In genomic region chr6:114007451-114007953, GRCh38 we compare ENCODE assay signal across 9 cellular contexts. TPM values are rescaled to one million over a fixed set of nuclear protein-coding genes. Genes with fewer than 3 reads are reported as not detected.
DNase-seq lines count a peak whose midpoint lies in the region; ATAC-seq and TF ChIP-seq lines count a peak whose summit lies in the region.
"Had no signal": no experiment of that assay in that cellular context is flagged by ENCODE, and none has a peak within 500 bp of the region (broad histone marks: within the 10 kb centered on the region; RNA-seq: fewer than 3 reads in every experiment).

No MANE protein-coding gene starts in this region.

- H3K9ac ChIP-seq in mesendoderm (ENCODE audit: low read length): peak overlapping the region; percentile 44

- H4K8ac ChIP-seq in mesendoderm (ENCODE audit: low read depth, low read length): peak overlapping the region; percentile 5

- peak overlapping the region; percentile 89 for H3K56ac ChIP-seq in mesendoderm (ENCODE audit: low read length)

- DNase-seq in T-helper 17 cell (no peak), mesendoderm (peak; percentile 58), GM13977 (ENCODE audit: low spot score) (no peak), left cardiac atrium (no peak)
- DNase-seq: thyroid gland had no signal

- no peaks in the 10 kb centered on the region for H3K36me3 Mint-ChIP-seq in T-helper 17 cell (ENCODE audit: low read depth)

- peaks cover 4% of the 10 kb centered on the region for H3K79me2 ChIP-seq in mesendoderm (ENCODE audit: control insufficient read depth, insufficient read depth, low read length)

- peaks cover 4% of the 10 kb centered on the region for H3K27me3 Mint-ChIP-seq in T-helper 17 cell

- ATAC-seq in GM19025 (IDR thresholded peaks at IDR 0.05; ENCODE audit: low read depth, unreplicated experiment): peak; percentile 79
- ATAC-seq in HG03039 (IDR thresholded peaks at IDR 0.05; ENCODE audit: unreplicated experiment): peak; percentile 82
- peak; percentile 97 for ATAC-seq in T-helper 17 cell
- ATAC-seq in left cardiac atrium: no peak
- no peak for ATAC-seq in GM18873 (IDR thresholded peaks at IDR 0.05; ENCODE audit: low FRiP score, unreplicated experiment)
- ATAC-seq: left lobe of liver had no signal

- peaks cover 3% of the 10 kb centered on the region for H3K9me3 ChIP-seq in T-helper 17 cell (ENCODE audit: control insufficient read depth, low read length, poor library complexity, severe bottlenecking)
- H3K9me3 ChIP-seq: thyroid gland had no signal

- no peak overlapping the region for H3K4me2 ChIP-seq in mesendoderm (ENCODE audit: low read length)

- no peaks in the 10 kb centered on the region for H3K27me3 ChIP-seq in mesendoderm (ENCODE audit: insufficient read depth, low read length, poor library complexity)
- H3K27me3 ChIP-seq: thyroid gland had no signal

- H2BK15ac ChIP-seq in mesendoderm (replicated peaks; ENCODE audit: low read depth): peak overlapping the region; percentile 5

- H3K4me1 Mint-ChIP-seq in T-helper 17 cell: peaks cover 17% of the 10 kb centered on the region

- no peak overlapping the region for H3K4me3 ChIP-seq in mesendoderm (ENCODE audit: low read length)
- H3K4me3 ChIP-seq: thyroid gland had no signal

- peak overlapping the region; percentile 97 for H3K4ac ChIP-seq in mesendoderm (ENCODE audit: low read depth, low read length)

- peak overlapping the region; percentile 37 for H2AK5ac ChIP-seq in mesendoderm (ENCODE audit: low read length)

- H3K4me3 Mint-ChIP-seq in T-helper 17 cell: peak overlapping the region; percentile 47

- H3K79me1 ChIP-seq in mesendoderm (ENCODE audit: low read length): no peaks in the 10 kb centered on the region

- no CpG with 5 or more reads among the region's 2 CpGs for WGBS in mesendoderm (ENCODE audit: extremely low coverage, insufficient coverage, low lambda C conversion rate)

- H3K4me1 ChIP-seq in mesendoderm (ENCODE audit: control insufficient read depth, low read depth, low read length): peaks cover 8% of the 10 kb centered on the region
- H3K4me1 ChIP-seq: thyroid gland had no signal

- peak overlapping the region; percentile 40 for H2BK5ac ChIP-seq in mesendoderm (ENCODE audit: low read length)

- H4K5ac ChIP-seq in mesendoderm (ENCODE audit: low read length): peak overlapping the region; percentile 5

- intact Hi-C loops in left cardiac atrium (cut with DNase I): no loop called here

- TF ChIP-seq CTCF in GM13977 (IDR thresholded peaks at IDR 0.05; ENCODE audit: extremely low read depth, insufficient read depth, missing control alignments): no peak

- H3K36me3 ChIP-seq in mesendoderm (ENCODE audit: control insufficient read depth, insufficient read depth, low read length): no peaks in the 10 kb centered on the region
- H3K36me3 ChIP-seq: thyroid gland had no signal

- peak overlapping the region; percentile 19 for H3K27ac Mint-ChIP-seq in T-helper 17 cell

- H2BK120ac ChIP-seq in mesendoderm (ENCODE audit: low read depth, low read length): peak overlapping the region; percentile 51

- H3K23ac ChIP-seq in mesendoderm (ENCODE audit: low read length): no peak overlapping the region

- peak overlapping the region; percentile 73 for H3K27ac ChIP-seq in mesendoderm (ENCODE audit: low read depth, low read length)
- H3K27ac ChIP-seq: thyroid gland had no signal

- peak overlapping the region; percentile 85 for H3K18ac ChIP-seq in mesendoderm (ENCODE audit: low read length)

- in situ Hi-C loops in GM13977 (cut with MboI; ENCODE audit: low pct_unique_long_range_greater_than_20kb, low sequenced_read_pairs, unreplicated experiment): no loop called here

RNA-seq across cellular contexts. Expression of gene HDAC2, which starts 36.6 kb away (rescaled TPM):
- total RNA-seq in T-helper 17 cell (10 to 100 TPM; 38.4 to 50.1 TPM), left cardiac atrium (10 to 100 TPM; 42.8 to 59.4 TPM)
- 235 TPM for polyA plus RNA-seq in mesendoderm (2013, experiment 1 of 2)
- polyA plus RNA-seq in mesendoderm (2013, experiment 2 of 2): 256 TPM

Comparison
In these comparisons a context has a peak if more than half of its experiments do, and no peak if none do; other contexts are left out.
1. ATAC-seq: peak in GM19025 (single experiment), HG03039 (single experiment) and T-helper 17 cell (single experiment); none in left cardiac atrium (0 of 2) and GM18873 (single experiment).